In the genomic region with DNA sequence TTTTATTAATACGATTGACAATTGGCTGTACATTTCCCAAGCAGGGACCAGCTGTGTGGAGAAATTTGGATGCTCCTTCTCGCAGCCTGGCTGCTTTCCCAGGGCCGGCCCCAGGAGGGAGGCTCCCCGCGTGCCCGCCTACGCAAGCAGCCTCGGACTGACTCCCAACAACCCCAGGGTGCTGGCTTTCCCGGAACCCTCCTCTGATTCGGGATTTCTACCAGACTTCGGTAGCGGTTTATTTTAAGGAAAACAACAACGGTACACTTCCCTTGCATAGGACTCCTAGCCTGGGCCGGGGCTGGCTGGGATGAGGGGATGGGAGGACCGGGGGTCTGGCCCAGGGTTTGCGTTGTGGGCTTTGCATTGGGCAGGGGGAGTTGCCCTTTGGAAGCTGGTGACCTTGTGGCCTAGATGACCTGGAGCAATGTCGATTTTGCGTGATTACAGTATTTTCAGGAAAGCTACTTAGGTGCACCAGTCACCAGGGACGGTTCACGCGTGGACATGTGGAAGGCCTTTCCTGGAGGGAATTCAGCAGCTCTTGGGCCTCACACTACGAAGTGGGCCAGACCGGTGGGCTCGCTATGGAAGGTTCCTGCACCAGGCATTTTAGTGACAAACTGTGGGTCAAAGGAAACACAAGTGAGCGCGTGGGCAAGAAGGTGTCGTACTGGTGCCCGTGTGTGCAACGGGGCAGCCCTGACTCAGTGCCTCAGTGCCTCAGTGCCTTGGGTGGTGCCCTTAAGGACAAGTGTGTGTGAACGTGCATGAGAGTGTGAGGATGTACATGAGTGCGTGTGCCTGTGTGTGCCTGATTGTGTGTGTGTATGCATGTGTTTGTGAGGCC, we compare ENCODE assay signal across 17 cellular contexts. TPM values are rescaled to one million over a fixed set of nuclear protein-coding genes. Genes with fewer than 3 reads are reported as not detected.
A peak's percentile ranks its signal among the peaks of the same experiment; 100 is the strongest.
DNase-seq lines count a peak whose midpoint lies in the region; ATAC-seq and TF ChIP-seq lines count a peak whose summit lies in the region.
"Had no signal": no experiment of that assay in that cellular context is flagged by ENCODE, and none has a peak within 500 bp of the region (broad histone marks: within the 10 kb centered on the region; RNA-seq: fewer than 3 reads in every experiment).

No MANE protein-coding gene starts in this region.

- H3K4me3 Mint-ChIP-seq in activated CD4-positive, alpha-beta T cell treated with anti-CD3 and anti-CD28 coated beads, Interleukin-2, amount 10 ng/mL, durations not matched to agents 24 days and 14 days: no peak overlapping the region
- H3K4me3 Mint-ChIP-seq in chondrocyte (ENCODE audit: unreplicated experiment): no peak overlapping the region
- H3K4me3 Mint-ChIP-seq: activated naive CD4-positive, alpha-beta T cell treated with anti-CD3 and anti-CD28 coated beads for 36 hours; T-helper 1 cell treated with Interleukin-12 subunit alpha and Interleukin-12 subunit beta and Interleukin-4 antibody, amounts not matched to agents 30 μg/mL and 1 μg/mL, for 36 hours had no signal

- ATAC-seq in HG03097 (IDR thresholded peaks at IDR 0.05; ENCODE audit: low FRiP score, unreplicated experiment) (no peak), HG03521 (IDR thresholded peaks at IDR 0.05; ENCODE audit: unreplicated experiment) (no peak)

- intact Hi-C loops in activated CD4-positive, alpha-beta T cell treated with anti-CD3 and anti-CD28 coated beads, Interleukin-2, amount 10 ng/mL, durations not matched to agents 24 days and 14 days (cut with micrococcal nuclease): no loop called here

- H3K36me3 Mint-ChIP-seq in activated CD4-positive, alpha-beta T cell treated with anti-CD3 and anti-CD28 coated beads, Interleukin-2, amount 10 ng/mL, durations not matched to agents 24 days and 14 days (ENCODE audit: low read depth): no peaks in the 10 kb centered on the region
- no peaks in the 10 kb centered on the region for H3K36me3 Mint-ChIP-seq in chondrocyte (ENCODE audit: low read depth)

- H3K4me1 Mint-ChIP-seq in activated CD4-positive, alpha-beta T cell treated with anti-CD3 and anti-CD28 coated beads, Interleukin-2, amount 10 ng/mL, durations not matched to agents 24 days and 14 days: peaks cover 7% of the 10 kb centered on the region
- no peaks in the 10 kb centered on the region for H3K4me1 Mint-ChIP-seq in chondrocyte (ENCODE audit: low read depth)

- peak in 11 of 14 donors; percentile 18 to 74 (median 49) for DNase-seq in C1 segment of cervical spinal cord (lab: John Stamatoyannopoulos, UW)
- DNase-seq in anterior cingulate cortex (lab: John Stamatoyannopoulos, UW): peak in 38 of 58 donors; percentile 15 to 81 (median 39)
- DNase-seq in hypothalamus (lab: John Stamatoyannopoulos, UW): peak in 31 of 51 donors; percentile 13 to 78 (median 49)
- peak; percentile 34 for DNase-seq in pons (ENCODE audit: low spot score)
- DNase-seq in activated CD4-positive, alpha-beta T cell treated with anti-CD3 and anti-CD28 coated beads, Interleukin-2, amount 10 ng/mL, durations not matched to agents 24 days and 14 days: no peak
- DNase-seq in chondrocyte (ENCODE audit: low spot score): no peak
- DNase-seq: activated CD4-positive, alpha-beta T cell treated with anti-CD3 and anti-CD28 coated beads for 1 hour; activated naive CD4-positive, alpha-beta T cell treated with anti-CD3 and anti-CD28 coated beads for 36 hours; gastrocnemius medialis; GOT3; islet precursor cell; NCI-H2081 treated with DMSO at 0.1 percent for 48 hours; NCI-H82; tibial artery had no signal

- peaks cover 12% of the 10 kb centered on the region for H3K27me3 Mint-ChIP-seq in activated CD4-positive, alpha-beta T cell treated with anti-CD3 and anti-CD28 coated beads, Interleukin-2, amount 10 ng/mL, durations not matched to agents 24 days and 14 days
- peaks cover 63% of the 10 kb centered on the region for H3K27me3 Mint-ChIP-seq in chondrocyte (ENCODE audit: low read depth)

- H3K27ac Mint-ChIP-seq in activated CD4-positive, alpha-beta T cell treated with anti-CD3 and anti-CD28 coated beads, Interleukin-2, amount 10 ng/mL, durations not matched to agents 24 days and 14 days: no peak overlapping the region
- no peak overlapping the region for H3K27ac Mint-ChIP-seq in chondrocyte (ENCODE audit: unreplicated experiment)
- H3K27ac Mint-ChIP-seq: activated naive CD4-positive, alpha-beta T cell treated with anti-CD3 and anti-CD28 coated beads for 36 hours; T-helper 1 cell treated with Interleukin-12 subunit alpha and Interleukin-12 subunit beta and Interleukin-4 antibody, amounts not matched to agents 30 μg/mL and 1 μg/mL, for 36 hours had no signal

- TF ChIP-seq CTCF in chondrocyte (IDR thresholded peaks at IDR 0.05): no peak

- no peaks in the 10 kb centered on the region for H3K9me3 Mint-ChIP-seq in activated CD4-positive, alpha-beta T cell treated with anti-CD3 and anti-CD28 coated beads, Interleukin-2, amount 10 ng/mL, durations not matched to agents 24 days and 14 days
- H3K9me3 Mint-ChIP-seq in chondrocyte (ENCODE audit: low read depth): no peaks in the 10 kb centered on the region
- H3K9me3 Mint-ChIP-seq: activated naive CD4-positive, alpha-beta T cell treated with anti-CD3 and anti-CD28 coated beads for 36 hours; T-helper 1 cell treated with Interleukin-12 subunit alpha and Interleukin-12 subunit beta and Interleukin-4 antibody, amounts not matched to agents 30 μg/mL and 1 μg/mL, for 36 hours had no signal

RNA-seq across cellular contexts. Expression of a gene that starts 20.7 kb away (rescaled TPM):
- total RNA-seq in activated CD4-positive, alpha-beta T cell treated with anti-CD3 and anti-CD28 coated beads, Interleukin-2, amount 10 ng/mL, durations not matched to agents 24 days and 14 days: not detected in 2 replicates
- total RNA-seq in chondrocyte: not detected in 3 replicates
- total RNA-seq: activated naive CD4-positive, alpha-beta T cell treated with anti-CD3 and anti-CD28 coated beads for 36 hours had no signal

Comparison
In these comparisons a context has a peak if more than half of its experiments do, and no peak if none do; other contexts are left out.
1. DNase-seq: peak in C1 segment of cervical spinal cord (11 of 14), anterior cingulate cortex (38 of 58), hypothalamus (31 of 51) and pons (single experiment); none in activated CD4-positive, alpha-beta T cell treated with anti-CD3 and anti-CD28 coated beads, Interleukin-2, amount 10 ng/mL, durations not matched to agents 24 days and 14 days (single experiment) and chondrocyte (single experiment).